In the genomic region with DNA sequence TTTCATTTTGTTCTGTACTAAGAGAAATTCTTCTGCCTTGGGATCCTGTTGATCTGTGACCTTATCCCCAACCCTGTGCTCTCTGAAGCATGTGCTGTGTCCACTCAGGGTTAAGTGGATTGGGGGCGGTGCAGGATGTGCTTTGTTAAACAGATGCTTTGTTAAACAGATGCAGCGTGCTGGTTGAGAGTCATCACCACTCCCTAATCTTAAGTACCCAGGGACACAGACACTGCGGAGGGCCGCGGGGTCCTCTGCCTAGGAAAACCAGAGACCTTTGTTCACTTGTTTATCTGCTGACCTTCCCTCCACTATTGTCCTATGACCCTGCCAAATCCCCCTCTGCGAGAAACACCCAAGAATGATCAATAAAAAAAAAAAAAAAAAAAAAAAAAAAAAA, we compare ENCODE assay signal across 13 cellular contexts. TPM values are rescaled to one million over a fixed set of nuclear protein-coding genes. Genes with fewer than 3 reads are reported as not detected.
"Had no signal": no experiment of that assay in that cellular context is flagged by ENCODE, and none has a peak within 500 bp of the region (broad histone marks: within the 10 kb centered on the region; RNA-seq: fewer than 3 reads in every experiment).

No MANE protein-coding gene starts in this region.

RNA-seq across cellular contexts. Expression of a gene that starts 22.7 kb away (rescaled TPM):
- total RNA-seq: activated B cell treated with CpG ODN at 0.5 μM for 24 hours; activated CD4-positive, alpha-beta memory T cell treated with anti-CD3 and anti-CD28 coated beads for 36 hours; activated CD4-positive, alpha-beta memory T cell treated with anti-CD3 and anti-CD28 coated beads, Interleukin-2, amount 10 ng/mL, durations not matched to agents 7 days and 5 days; activated CD4-positive, alpha-beta T cell treated with anti-CD3 and anti-CD28 coated beads for 36 hours; activated CD4-positive, alpha-beta T cell treated with anti-CD3 and anti-CD28 coated beads, Interleukin-2, amount 10 ng/mL, durations not matched to agents 24 days and 14 days; activated CD4-positive, alpha-beta T cell treated with anti-CD3 and anti-CD28 coated beads, Interleukin-2, amount 10 ng/mL, durations not matched to agents 7 days and 5 days; activated CD8-positive, alpha-beta memory T cell treated with anti-CD3 and anti-CD28 coated beads for 36 hours; activated CD8-positive, alpha-beta memory T cell treated with anti-CD3 and anti-CD28 coated beads, Interleukin-2, amount 10 ng/mL, durations not matched to agents 7 days and 5 days; activated CD8-positive, alpha-beta T cell treated with anti-CD3 and anti-CD28 coated beads for 36 hours; activated CD8-positive, alpha-beta T cell treated with anti-CD3 and anti-CD28 coated beads, Interleukin-2, amount 10 ng/mL, durations not matched to agents 7 days and 5 days; T-helper 1 cell treated with Interleukin-12 subunit alpha and Interleukin-12 subunit beta and Interleukin-4 antibody, amounts not matched to agents 30 ng/mL and 1 ng/mL, for 36 hours; T-helper 17 cell; T-helper 2 cell treated with Interferon-gamma antibody and Interleukin-4, amounts not matched to agents 100 ng/mL and 5 ng/mL, for 36 hours had no signal
